1 cellular context compared by ENCODE assay signal in the genomic region with DNA sequence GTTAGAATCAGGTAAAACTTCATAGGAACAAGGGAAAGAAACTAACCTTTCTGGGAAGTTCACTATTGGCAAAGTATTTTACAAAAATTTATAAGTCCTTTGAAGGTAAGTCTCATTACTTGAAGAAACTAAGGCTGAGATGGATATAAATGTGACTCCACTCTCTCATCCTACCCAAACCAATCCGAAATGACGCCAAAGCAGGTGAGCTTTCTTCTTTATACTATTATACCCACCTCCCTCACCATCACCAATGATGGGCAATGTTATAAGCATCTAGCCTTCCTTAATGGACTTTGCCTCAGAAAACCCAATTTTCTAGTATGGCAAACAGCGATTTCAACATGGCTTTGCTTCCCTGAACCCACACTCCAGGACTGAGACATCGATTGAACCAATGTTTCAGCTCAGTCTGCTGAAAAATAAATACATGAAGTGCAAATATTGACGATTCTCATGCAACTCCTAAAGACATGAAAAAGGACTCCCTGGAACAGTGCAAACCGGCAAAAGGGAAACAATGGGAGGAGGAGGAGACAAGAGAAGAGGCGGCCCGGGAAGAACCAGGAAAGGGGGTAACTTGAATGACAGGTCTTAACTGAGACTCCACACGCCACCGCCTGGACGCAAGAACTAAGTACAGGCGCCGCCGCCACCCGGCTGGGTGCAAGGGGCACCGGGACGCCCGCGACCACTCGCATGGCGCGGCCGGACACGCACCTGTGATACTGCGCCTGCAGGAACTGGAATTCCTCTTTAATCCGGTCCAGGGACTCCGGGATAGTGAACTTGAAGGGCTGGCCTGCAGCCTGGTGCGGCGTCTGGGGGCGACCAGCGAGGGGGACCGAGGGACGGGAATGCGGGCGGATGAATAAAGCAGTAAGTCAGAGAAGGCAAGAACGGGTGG.
TF ChIP-seq lines count a peak whose summit lies in the region.

No MANE protein-coding gene starts in this region.

TF ChIP-seq in HepG2, 621 proteins besides CTCF, POLR2A, EP300 and RAD21 (continued from another document and continues in another):
- TF ChIP-seq, protein P1, sequence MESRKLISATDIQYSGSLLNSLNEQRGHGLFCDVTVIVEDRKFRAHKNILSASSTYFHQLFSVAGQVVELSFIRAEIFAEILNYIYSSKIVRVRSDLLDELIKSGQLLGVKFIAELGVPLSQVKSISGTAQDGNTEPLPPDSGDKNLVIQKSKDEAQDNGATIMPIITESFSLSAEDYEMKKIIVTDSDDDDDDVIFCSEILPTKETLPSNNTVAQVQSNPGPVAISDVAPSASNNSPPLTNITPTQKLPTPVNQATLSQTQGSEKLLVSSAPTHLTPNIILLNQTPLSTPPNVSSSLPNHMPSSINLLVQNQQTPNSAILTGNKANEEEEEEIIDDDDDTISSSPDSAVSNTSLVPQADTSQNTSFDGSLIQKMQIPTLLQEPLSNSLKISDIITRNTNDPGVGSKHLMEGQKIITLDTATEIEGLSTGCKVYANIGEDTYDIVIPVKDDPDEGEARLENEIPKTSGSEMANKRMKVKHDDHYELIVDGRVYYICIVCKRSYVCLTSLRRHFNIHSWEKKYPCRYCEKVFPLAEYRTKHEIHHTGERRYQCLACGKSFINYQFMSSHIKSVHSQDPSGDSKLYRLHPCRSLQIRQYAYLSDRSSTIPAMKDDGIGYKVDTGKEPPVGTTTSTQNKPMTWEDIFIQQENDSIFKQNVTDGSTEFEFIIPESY (CRISPR knock-in tag; IDR thresholded peaks at IDR 0.05) = peak; percentile 64
- no peak for TF ChIP-seq ZNF234 (CRISPR knock-in tag; conservative IDR thresholded peaks at IDR 0.05)
- peak; percentile 73; the same call in 1 of the 2 replicates for TF ChIP-seq RXRA (CRISPR knock-in tag; IDR thresholded peaks at IDR 0.05)
- TF ChIP-seq, protein P2, sequence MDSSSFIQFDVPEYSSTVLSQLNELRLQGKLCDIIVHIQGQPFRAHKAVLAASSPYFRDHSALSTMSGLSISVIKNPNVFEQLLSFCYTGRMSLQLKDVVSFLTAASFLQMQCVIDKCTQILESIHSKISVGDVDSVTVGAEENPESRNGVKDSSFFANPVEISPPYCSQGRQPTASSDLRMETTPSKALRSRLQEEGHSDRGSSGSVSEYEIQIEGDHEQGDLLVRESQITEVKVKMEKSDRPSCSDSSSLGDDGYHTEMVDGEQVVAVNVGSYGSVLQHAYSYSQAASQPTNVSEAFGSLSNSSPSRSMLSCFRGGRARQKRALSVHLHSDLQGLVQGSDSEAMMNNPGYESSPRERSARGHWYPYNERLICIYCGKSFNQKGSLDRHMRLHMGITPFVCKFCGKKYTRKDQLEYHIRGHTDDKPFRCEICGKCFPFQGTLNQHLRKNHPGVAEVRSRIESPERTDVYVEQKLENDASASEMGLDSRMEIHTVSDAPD (CRISPR knock-in tag; IDR thresholded peaks at IDR 0.05) = 0 out of 2 replicates have a peak, but pooled peaks have one; percentile 58
- peak; percentile 69; the same call in 1 of the 2 replicates for TF ChIP-seq ZNF598 (CRISPR knock-in tag; IDR thresholded peaks at IDR 0.05; ENCODE audit: borderline replicate concordance)
- TF ChIP-seq, protein P3, sequence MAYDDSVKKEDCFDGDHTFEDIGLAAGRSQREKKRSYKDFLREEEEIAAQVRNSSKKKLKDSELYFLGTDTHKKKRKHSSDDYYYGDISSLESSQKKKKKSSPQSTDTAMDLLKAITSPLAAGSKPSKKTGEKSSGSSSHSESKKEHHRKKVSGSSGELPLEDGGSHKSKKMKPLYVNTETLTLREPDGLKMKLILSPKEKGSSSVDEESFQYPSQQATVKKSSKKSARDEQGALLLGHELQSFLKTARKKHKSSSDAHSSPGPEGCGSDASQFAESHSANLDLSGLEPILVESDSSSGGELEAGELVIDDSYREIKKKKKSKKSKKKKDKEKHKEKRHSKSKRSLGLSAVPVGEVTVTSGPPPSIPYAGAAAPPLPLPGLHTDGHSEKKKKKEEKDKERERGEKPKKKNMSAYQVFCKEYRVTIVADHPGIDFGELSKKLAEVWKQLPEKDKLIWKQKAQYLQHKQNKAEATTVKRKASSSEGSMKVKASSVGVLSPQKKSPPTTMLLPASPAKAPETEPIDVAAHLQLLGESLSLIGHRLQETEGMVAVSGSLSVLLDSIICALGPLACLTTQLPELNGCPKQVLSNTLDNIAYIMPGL (CRISPR knock-in tag; IDR thresholded peaks at IDR 0.05; ENCODE audit: borderline replicate concordance in 1 of 2, low read depth in 1 of 2) = peak; percentile 86 to 87; a peak in 3 of 4 replicates
- TF ChIP-seq, protein P4, sequence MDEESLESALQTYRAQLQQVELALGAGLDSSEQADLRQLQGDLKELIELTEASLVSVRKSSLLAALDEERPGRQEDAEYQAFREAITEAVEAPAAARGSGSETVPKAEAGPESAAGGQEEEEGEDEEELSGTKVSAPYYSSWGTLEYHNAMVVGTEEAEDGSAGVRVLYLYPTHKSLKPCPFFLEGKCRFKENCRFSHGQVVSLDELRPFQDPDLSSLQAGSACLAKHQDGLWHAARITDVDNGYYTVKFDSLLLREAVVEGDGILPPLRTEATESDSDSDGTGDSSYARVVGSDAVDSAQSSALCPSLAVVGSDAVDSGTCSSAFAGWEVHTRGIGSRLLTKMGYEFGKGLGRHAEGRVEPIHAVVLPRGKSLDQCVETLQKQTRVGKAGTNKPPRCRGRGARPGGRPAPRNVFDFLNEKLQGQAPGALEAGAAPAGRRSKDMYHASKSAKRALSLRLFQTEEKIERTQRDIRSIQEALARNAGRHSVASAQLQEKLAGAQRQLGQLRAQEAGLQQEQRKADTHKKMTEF (CRISPR knock-in tag; IDR thresholded peaks at IDR 0.05) = peak; percentile 88
- TF ChIP-seq ERF (CRISPR knock-in tag; IDR thresholded peaks at IDR 0.05) = peak; percentile 73
- peak; percentile 89 for TF ChIP-seq PHF21A (CRISPR knock-in tag; IDR thresholded peaks at IDR 0.05)
- TF ChIP-seq MAFK (conservative IDR thresholded peaks at IDR 0.05 in 1 of 2, IDR thresholded peaks at IDR 0.05 in 1 of 2; ENCODE audit: low read length in 2 of 2) = peak in 1 of 2 experiments; percentile 24; a peak in 1 of 4 replicates
- TF ChIP-seq NRL (CRISPR knock-in tag; IDR thresholded peaks at IDR 0.05; ENCODE audit: borderline replicate concordance) = no peak
- TF ChIP-seq ZNF136 (CRISPR knock-in tag; IDR thresholded peaks at IDR 0.05; ENCODE audit: low read depth) = peak; percentile 65
- no peak for TF ChIP-seq POLR2AphosphoS2 (IDR thresholded peaks at IDR 0.05; ENCODE audit: low read depth, low read length)
- no peak for TF ChIP-seq ZNF775 (CRISPR knock-in tag; IDR thresholded peaks at IDR 0.05; ENCODE audit: borderline replicate concordance)
- TF ChIP-seq, protein P5, sequence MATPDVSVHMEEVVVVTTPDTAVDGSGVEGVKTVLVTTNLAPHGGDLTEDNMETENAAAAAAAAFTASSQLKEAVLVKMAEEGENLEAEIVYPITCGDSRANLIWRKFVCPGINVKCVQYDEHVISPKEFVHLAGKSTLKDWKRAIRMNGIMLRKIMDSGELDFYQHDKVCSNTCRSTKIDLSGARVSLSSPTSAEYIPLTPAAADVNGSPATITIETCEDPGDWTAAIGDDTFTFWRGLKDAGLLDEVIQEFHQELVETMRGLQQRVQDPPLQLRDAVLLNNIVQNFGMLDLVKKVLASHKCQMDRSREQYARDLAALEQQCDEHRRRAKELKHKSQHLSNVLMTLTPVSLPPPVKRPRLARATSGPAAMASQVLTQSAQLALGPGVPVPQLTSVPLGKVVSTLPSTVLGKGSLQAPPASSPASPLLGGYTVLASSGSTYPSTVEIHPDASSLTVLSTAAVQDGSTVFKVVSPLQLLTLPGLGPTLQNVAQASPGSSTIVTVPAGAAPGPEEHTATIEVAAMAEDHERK (CRISPR knock-in tag; IDR thresholded peaks at IDR 0.05; ENCODE audit: low read depth) = peak; percentile 18; the same call in 1 of the 2 replicates
- peak; percentile 47 for TF ChIP-seq SMC3 (IDR thresholded peaks at IDR 0.05; ENCODE audit: low read length)
- peak; percentile 36; the same call in 1 of the 2 replicates for TF ChIP-seq SMARCC2 (IDR thresholded peaks at IDR 0.05)
- peak; percentile 98 for TF ChIP-seq ZNF746 (CRISPR knock-in tag; IDR thresholded peaks at IDR 0.05)
- peak; percentile 95 for TF ChIP-seq HMG20A (CRISPR knock-in tag; IDR thresholded peaks at IDR 0.05; ENCODE audit: borderline replicate concordance)
- TF ChIP-seq CAMTA2 (CRISPR knock-in tag; IDR thresholded peaks at IDR 0.05; ENCODE audit: borderline replicate concordance) = no peak
- TF ChIP-seq, protein P6, sequence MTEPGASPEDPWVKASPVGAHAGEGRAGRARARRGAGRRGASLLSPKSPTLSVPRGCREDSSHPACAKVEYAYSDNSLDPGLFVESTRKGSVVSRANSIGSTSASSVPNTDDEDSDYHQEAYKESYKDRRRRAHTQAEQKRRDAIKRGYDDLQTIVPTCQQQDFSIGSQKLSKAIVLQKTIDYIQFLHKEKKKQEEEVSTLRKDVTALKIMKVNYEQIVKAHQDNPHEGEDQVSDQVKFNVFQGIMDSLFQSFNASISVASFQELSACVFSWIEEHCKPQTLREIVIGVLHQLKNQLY (CRISPR knock-in tag; IDR thresholded peaks at IDR 0.05) = peak; percentile 91
- TF ChIP-seq KLF13 (CRISPR knock-in tag; IDR thresholded peaks at IDR 0.05) = no peak
- peak; percentile 91; the same call in 1 of the 2 replicates for TF ChIP-seq TGIF2 (CRISPR knock-in tag; IDR thresholded peaks at IDR 0.05)
- TF ChIP-seq, protein P7, sequence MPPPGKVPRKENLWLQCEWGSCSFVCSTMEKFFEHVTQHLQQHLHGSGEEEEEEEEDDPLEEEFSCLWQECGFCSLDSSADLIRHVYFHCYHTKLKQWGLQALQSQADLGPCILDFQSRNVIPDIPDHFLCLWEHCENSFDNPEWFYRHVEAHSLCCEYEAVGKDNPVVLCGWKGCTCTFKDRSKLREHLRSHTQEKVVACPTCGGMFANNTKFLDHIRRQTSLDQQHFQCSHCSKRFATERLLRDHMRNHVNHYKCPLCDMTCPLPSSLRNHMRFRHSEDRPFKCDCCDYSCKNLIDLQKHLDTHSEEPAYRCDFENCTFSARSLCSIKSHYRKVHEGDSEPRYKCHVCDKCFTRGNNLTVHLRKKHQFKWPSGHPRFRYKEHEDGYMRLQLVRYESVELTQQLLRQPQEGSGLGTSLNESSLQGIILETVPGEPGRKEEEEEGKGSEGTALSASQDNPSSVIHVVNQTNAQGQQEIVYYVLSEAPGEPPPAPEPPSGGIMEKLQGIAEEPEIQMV (CRISPR knock-in tag; IDR thresholded peaks at IDR 0.05; ENCODE audit: low read depth) = 0 out of 2 replicates have a peak, but pooled peaks have one; percentile 36
- peak; percentile 41 to 48; a peak in 2 of 4 replicates for TF ChIP-seq NR2F1 (CRISPR knock-in tag; IDR thresholded peaks at IDR 0.05)
- TF ChIP-seq REPIN1 (CRISPR knock-in tag; IDR thresholded peaks at IDR 0.05; ENCODE audit: borderline replicate concordance, low read depth) = peak; percentile 83; the same call in 1 of the 2 replicates
- TF ChIP-seq MLLT10 (CRISPR knock-in tag; IDR thresholded peaks at IDR 0.05) = no peak
- TF ChIP-seq ZNF761 (CRISPR knock-in tag; conservative IDR thresholded peaks at IDR 0.05) = peak; percentile 56; the same call in 1 of the 2 replicates
- no peak for TF ChIP-seq GPN1 (CRISPR knock-in tag; IDR thresholded peaks at IDR 0.05; ENCODE audit: borderline replicate concordance)
- TF ChIP-seq SIX4 (CRISPR knock-in tag; IDR thresholded peaks at IDR 0.05) = peak; percentile 93
- TF ChIP-seq ZNF607 (CRISPR knock-in tag; IDR thresholded peaks at IDR 0.05; ENCODE audit: borderline replicate concordance) = peak; percentile 86
- TF ChIP-seq, protein P8, sequence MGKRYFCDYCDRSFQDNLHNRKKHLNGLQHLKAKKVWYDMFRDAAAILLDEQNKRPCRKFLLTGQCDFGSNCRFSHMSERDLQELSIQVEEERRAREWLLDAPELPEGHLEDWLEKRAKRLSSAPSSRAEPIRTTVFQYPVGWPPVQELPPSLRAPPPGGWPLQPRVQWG (CRISPR knock-in tag; IDR thresholded peaks at IDR 0.05; ENCODE audit: borderline replicate concordance, low read depth) = no peak
- TF ChIP-seq KLF16 (CRISPR knock-in tag; IDR thresholded peaks at IDR 0.05) = peak in 1 of 2 experiments; percentile 91; a peak in 2 of 4 replicates
- no peak; the same call in 1 of the 2 replicates for TF ChIP-seq ZNF841 (CRISPR knock-in tag; IDR thresholded peaks at IDR 0.05; ENCODE audit: borderline replicate concordance)
- TF ChIP-seq, protein P9, sequence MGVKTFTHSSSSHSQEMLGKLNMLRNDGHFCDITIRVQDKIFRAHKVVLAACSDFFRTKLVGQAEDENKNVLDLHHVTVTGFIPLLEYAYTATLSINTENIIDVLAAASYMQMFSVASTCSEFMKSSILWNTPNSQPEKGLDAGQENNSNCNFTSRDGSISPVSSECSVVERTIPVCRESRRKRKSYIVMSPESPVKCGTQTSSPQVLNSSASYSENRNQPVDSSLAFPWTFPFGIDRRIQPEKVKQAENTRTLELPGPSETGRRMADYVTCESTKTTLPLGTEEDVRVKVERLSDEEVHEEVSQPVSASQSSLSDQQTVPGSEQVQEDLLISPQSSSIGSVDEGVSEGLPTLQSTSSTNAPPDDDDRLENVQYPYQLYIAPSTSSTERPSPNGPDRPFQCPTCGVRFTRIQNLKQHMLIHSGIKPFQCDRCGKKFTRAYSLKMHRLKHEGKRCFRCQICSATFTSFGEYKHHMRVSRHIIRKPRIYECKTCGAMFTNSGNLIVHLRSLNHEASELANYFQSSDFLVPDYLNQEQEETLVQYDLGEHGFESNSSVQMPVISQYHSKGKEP (CRISPR knock-in tag; IDR thresholded peaks at IDR 0.05) = no peak
- TF ChIP-seq GATAD1 (CRISPR knock-in tag; IDR thresholded peaks at IDR 0.05) = peak; percentile 70
- peak; percentile 89 for TF ChIP-seq IRF2 (CRISPR knock-in tag; IDR thresholded peaks at IDR 0.05)
- no peak for TF ChIP-seq ZNF720 (CRISPR knock-in tag; IDR thresholded peaks at IDR 0.05)
- no peak for TF ChIP-seq U2AF1 (optimal IDR thresholded peaks at IDR 0.05; ENCODE audit: low read depth, low read length)
- peak; percentile 89 for TF ChIP-seq FOSL2 (CRISPR knock-in tag; IDR thresholded peaks at IDR 0.05)
- 0 out of 2 replicates have a peak, but pooled peaks have one; percentile 32 for TF ChIP-seq GTF2F1 (IDR thresholded peaks at IDR 0.05; ENCODE audit: low read length)
- TF ChIP-seq ZNF343 (CRISPR knock-in tag; IDR thresholded peaks at IDR 0.05) = no peak
- peak; percentile 88 for TF ChIP-seq RBFOX2 (IDR thresholded peaks at IDR 0.05; ENCODE audit: low read depth, low read length)
- TF ChIP-seq MEF2D (CRISPR knock-in tag; IDR thresholded peaks at IDR 0.05) = peak; percentile 95
- TF ChIP-seq, protein P10, sequence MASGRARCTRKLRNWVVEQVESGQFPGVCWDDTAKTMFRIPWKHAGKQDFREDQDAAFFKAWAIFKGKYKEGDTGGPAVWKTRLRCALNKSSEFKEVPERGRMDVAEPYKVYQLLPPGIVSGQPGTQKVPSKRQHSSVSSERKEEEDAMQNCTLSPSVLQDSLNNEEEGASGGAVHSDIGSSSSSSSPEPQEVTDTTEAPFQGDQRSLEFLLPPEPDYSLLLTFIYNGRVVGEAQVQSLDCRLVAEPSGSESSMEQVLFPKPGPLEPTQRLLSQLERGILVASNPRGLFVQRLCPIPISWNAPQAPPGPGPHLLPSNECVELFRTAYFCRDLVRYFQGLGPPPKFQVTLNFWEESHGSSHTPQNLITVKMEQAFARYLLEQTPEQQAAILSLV (CRISPR knock-in tag; IDR thresholded peaks at IDR 0.05; ENCODE audit: borderline replicate concordance) = 0 out of 2 replicates have a peak, but pooled peaks have one; percentile 18
